In the genomic region with DNA sequence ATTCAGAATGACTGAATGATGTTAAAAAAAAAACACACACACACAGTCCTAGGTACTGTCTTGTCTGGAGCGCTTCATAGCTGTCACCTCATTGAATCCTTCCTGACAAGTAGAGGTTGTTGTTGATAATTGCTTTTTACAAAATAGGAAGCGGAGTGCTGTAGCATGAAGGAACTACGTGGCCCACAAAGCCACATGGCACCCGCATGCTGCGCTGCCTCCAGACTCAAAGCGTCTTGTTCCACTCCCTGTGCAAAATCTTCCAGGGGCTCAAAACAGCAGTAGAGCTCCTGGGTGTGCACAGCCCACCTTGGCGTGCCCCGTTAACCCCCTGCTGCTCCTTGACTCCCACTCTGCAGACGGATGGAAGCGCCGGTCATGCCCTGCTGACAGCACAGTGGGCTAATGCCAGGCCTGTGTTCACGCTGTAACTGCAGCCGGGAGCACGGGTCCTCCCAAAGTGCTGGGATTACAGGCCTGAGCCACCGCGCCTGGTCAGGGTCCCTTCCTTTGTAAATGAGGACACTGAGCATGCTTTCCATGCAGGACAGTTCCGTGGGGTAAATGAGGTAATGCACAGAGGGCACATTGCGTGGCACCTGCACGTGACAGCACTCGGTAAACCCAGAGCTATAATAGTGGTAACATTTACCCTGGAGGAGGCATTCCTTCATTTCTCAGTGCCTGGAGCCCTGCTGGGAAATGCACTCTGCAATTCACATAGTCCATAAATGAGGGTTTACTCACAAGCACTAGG, we compare ENCODE assay signal across 15 cellular contexts.
DNase-seq lines count a peak whose midpoint lies in the region; ATAC-seq, FAIRE-seq and TF ChIP-seq lines count a peak whose summit lies in the region.
"Had no signal": no experiment of that assay in that cellular context is flagged by ENCODE, and none has a peak within 500 bp of the region (broad histone marks: within the 10 kb centered on the region; RNA-seq: fewer than 3 reads in every experiment).

No MANE protein-coding gene starts in this region.

- CTCF ChIA-PET in HepG2 (lab: Yijun Ruan, JAX; ENCODE audit: low intra/inter-chr PET ratio, low total read pairs), result no interaction called here
- CTCF ChIA-PET in RWPE1 (lab: Yijun Ruan, JAX), result interaction anchor here (0.6 to 0.7 kb wide), 2 partner anchors 48 to 62 kb away, joined by 3 to 4 read pairs; no protein-coding TSS in a partner anchor

- H3K9me3 ChIP-seq in right lobe of liver (no peaks in the 10 kb centered on the region), HepG2 (ENCODE audit: low read length) (no peaks in the 10 kb centered on the region)
- H3K9me3 ChIP-seq: BLaER1, heart left ventricle, tibial nerve had no signal

- H3K36me3 ChIP-seq in right lobe of liver (no peaks in the 10 kb centered on the region), HepG2 (replicated peaks in 1 of 2; ENCODE audit: control insufficient read depth in 1 of 2, insufficient read depth in 2 of 2, low read length in 2 of 2) (no peaks in the 10 kb centered on the region)
- H3K36me3 ChIP-seq: heart left ventricle, tibial nerve had no signal

- no peak overlapping the region for H2AFZ ChIP-seq in HepG2 (ENCODE audit: low read length)

- 84% methylated on average over 6 of the region's 20 CpGs for WGBS in right lobe of liver (ENCODE audit: insufficient coverage, low coverage, low lambda C conversion rate, missing lambda C conversion rate)
- 79% methylated on average over 15 of the region's 20 CpGs for WGBS in HepG2 (ENCODE audit: low lambda C conversion rate)

- H3K4me1 ChIP-seq in right lobe of liver (peaks cover 0 to 7% (median 0%) of the 10 kb centered on the region in 4 donors), HepG2 (ENCODE audit: insufficient read depth, low read length) (no peaks in the 10 kb centered on the region)
- H3K4me1 ChIP-seq: heart left ventricle, tibial nerve had no signal

- DNase-seq in right lobe of liver (peak in 2 of 3 donors; percentile 6 to 46), HepG2 (ENCODE audit: low spot score) (no peak), RWPE1 (ENCODE audit: low spot score) (no peak), left kidney (ENCODE audit: low read depth, low spot score) (peak; percentile 43), urothelium cell line (ENCODE audit: low spot score) (no peak), 8988T (no peak)
- DNase-seq: activated CD4-positive, alpha-beta T cell treated with anti-CD3 and anti-CD28 coated beads, Interleukin-2, amount 10 ng/mL, durations not matched to agents 7 days and 5 days; DMS 273 treated with DMSO at 0.1 percent for 48 hours; HCEC 1CT; NCI-H1694 had no signal

- POLR2A ChIA-PET in HepG2 (lab: Yijun Ruan, JAX), result no interaction called here
- POLR2A ChIA-PET in RWPE1 (lab: Yijun Ruan, JAX; ENCODE audit: low non-redundant PET), result no interaction called here

- no peaks in the 10 kb centered on the region for H3K79me2 ChIP-seq in HepG2 (ENCODE audit: insufficient read depth, low read length)

- H3K4me3 ChIP-seq in right lobe of liver, result no peak overlapping the region
- no peak overlapping the region for H3K4me3 ChIP-seq in HepG2 (replicated peaks in 1 of 3; ENCODE audit: insufficient read depth in 1 of 3, low read depth in 2 of 3, low read length in 3 of 3)
- H3K4me3 ChIP-seq: BLaER1, heart left ventricle, skin epidermis, tibial nerve had no signal

- H3K9ac ChIP-seq in HepG2 (ENCODE audit: insufficient read depth, low read depth, low read length), result no peak overlapping the region
- H3K9ac ChIP-seq: BLaER1 had no signal

- no TSS peak for BruUV-seq in HepG2 (replicated peaks; lab: Mats Ljungman, UMichigan)

- TF ChIP-seq CTCF in right lobe of liver (IDR thresholded peaks at IDR 0.05) (no peak), HepG2 (CRISPR knock-in tag; IDR thresholded peaks at IDR 0.05) (no peak), RWPE1 (conservative IDR thresholded peaks at IDR 0.05; ENCODE audit: low read depth) (no peak)

- no peaks in the 10 kb centered on the region for H4K20me1 ChIP-seq in HepG2 (ENCODE audit: insufficient read depth, low read length)
- H4K20me1 ChIP-seq: BLaER1 had no signal

- intact Hi-C loops in right lobe of liver (cut with DNase I) (no loop called here), HepG2 (cut with micrococcal nuclease; ENCODE audit: unreplicated experiment) (no loop called here)

- H3K27ac ChIP-seq in right lobe of liver (no peak overlapping the region), HepG2 (ENCODE audit: extremely low read length, insufficient read depth, low read length) (no peak overlapping the region), RWPE1 (peak overlapping the region; percentile 81)
- H3K27ac ChIP-seq: BLaER1, heart left ventricle, skin epidermis, tibial nerve had no signal

- TF ChIP-seq EP300 in HepG2 (IDR thresholded peaks at IDR 0.05; ENCODE audit: low read depth in 2 of 2, low read length in 2 of 2) (no peak), HepG2 (CRISPR knock-in tag; IDR thresholded peaks at IDR 0.05; ENCODE audit: borderline replicate concordance) (no peak)

- H3K27me3 ChIP-seq in right lobe of liver, result no peaks in the 10 kb centered on the region
- H3K27me3 ChIP-seq in HepG2 (ENCODE audit: control insufficient read depth in 1 of 2, insufficient read depth in 2 of 2, low read length in 2 of 2), result peaks cover 9 to 42% of the 10 kb centered on the region in 2 experiments
- H3K27me3 ChIP-seq: BLaER1, tibial nerve had no signal

- TF ChIP-seq RAD21 in HepG2 (CRISPR knock-in tag; IDR thresholded peaks at IDR 0.05), result no peak

- H3K4me2 ChIP-seq in HepG2 (ENCODE audit: low read depth, low read length), result no peak overlapping the region
- H3K4me2 ChIP-seq: BLaER1 had no signal

- no peak for TF ChIP-seq POLR2A in right lobe of liver (IDR thresholded peaks at IDR 0.05)
- no peak for TF ChIP-seq POLR2A in HepG2 (IDR thresholded peaks at IDR 0.05; ENCODE audit: insufficient read depth in 1 of 2, low read depth in 2 of 2, low read length in 2 of 2)

- in situ Hi-C loops in HepG2 (cut with HindIII; ENCODE audit: extremely low pct_ligation_motif_present, low pct_unique_long_range_greater_than_20kb), result no loop called here

- FAIRE-seq in HepG2 (lab: Jason Lieb, UNC) (no peak), urothelium cell line (lab: Jason Lieb, UNC) (peak; percentile 99)

- ATAC-seq in right lobe of liver (no peak), HepG2 (no peak), GM18868 (IDR thresholded peaks at IDR 0.05; ENCODE audit: unreplicated experiment) (no peak)
- ATAC-seq: heart left ventricle had no signal

TF ChIP-seq in HepG2, 621 proteins besides CTCF, POLR2A, EP300 and RAD21 (continues in another document):
- TF ChIP-seq, protein P1, sequence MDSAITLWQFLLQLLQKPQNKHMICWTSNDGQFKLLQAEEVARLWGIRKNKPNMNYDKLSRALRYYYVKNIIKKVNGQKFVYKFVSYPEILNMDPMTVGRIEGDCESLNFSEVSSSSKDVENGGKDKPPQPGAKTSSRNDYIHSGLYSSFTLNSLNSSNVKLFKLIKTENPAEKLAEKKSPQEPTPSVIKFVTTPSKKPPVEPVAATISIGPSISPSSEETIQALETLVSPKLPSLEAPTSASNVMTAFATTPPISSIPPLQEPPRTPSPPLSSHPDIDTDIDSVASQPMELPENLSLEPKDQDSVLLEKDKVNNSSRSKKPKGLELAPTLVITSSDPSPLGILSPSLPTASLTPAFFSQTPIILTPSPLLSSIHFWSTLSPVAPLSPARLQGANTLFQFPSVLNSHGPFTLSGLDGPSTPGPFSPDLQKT (CRISPR knock-in tag; IDR thresholded peaks at IDR 0.05; ENCODE audit: borderline replicate concordance), result no peak
- TF ChIP-seq, protein P2, sequence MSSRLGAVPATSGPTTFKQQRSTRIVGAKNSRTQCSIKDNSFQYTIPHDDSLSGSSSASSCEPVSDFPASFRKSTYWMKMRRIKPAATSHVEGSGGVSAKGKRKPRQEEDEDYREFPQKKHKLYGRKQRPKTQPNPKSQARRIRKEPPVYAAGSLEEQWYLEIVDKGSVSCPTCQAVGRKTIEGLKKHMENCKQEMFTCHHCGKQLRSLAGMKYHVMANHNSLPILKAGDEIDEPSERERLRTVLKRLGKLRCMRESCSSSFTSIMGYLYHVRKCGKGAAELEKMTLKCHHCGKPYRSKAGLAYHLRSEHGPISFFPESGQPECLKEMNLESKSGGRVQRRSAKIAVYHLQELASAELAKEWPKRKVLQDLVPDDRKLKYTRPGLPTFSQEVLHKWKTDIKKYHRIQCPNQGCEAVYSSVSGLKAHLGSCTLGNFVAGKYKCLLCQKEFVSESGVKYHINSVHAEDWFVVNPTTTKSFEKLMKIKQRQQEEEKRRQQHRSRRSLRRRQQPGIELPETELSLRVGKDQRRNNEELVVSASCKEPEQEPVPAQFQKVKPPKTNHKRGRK (CRISPR knock-in tag; IDR thresholded peaks at IDR 0.05), result no peak
- TF ChIP-seq ZFP36L1 (CRISPR knock-in tag; IDR thresholded peaks at IDR 0.05) (no peak), ZNF468 (CRISPR knock-in tag; IDR thresholded peaks at IDR 0.05) (no peak), BORCS8-MEF2B (CRISPR knock-in tag; IDR thresholded peaks at IDR 0.05) (no peak), ZSCAN12 (CRISPR knock-in tag; IDR thresholded peaks at IDR 0.05) (no peak), SIN3A (IDR thresholded peaks at IDR 0.05; ENCODE audit: borderline replicate concordance, low read depth, low read length) (no peak), SMAD3 (CRISPR knock-in tag; IDR thresholded peaks at IDR 0.05) (no peak)
- TF ChIP-seq, protein P3, sequence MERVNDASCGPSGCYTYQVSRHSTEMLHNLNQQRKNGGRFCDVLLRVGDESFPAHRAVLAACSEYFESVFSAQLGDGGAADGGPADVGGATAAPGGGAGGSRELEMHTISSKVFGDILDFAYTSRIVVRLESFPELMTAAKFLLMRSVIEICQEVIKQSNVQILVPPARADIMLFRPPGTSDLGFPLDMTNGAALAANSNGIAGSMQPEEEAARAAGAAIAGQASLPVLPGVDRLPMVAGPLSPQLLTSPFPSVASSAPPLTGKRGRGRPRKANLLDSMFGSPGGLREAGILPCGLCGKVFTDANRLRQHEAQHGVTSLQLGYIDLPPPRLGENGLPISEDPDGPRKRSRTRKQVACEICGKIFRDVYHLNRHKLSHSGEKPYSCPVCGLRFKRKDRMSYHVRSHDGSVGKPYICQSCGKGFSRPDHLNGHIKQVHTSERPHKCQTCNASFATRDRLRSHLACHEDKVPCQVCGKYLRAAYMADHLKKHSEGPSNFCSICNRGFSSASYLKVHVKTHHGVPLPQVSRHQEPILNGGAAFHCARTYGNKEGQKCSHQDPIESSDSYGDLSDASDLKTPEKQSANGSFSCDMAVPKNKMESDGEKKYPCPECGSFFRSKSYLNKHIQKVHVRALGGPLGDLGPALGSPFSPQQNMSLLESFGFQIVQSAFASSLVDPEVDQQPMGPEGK (CRISPR knock-in tag; IDR thresholded peaks at IDR 0.05), result no peak
- TF ChIP-seq, protein P4, sequence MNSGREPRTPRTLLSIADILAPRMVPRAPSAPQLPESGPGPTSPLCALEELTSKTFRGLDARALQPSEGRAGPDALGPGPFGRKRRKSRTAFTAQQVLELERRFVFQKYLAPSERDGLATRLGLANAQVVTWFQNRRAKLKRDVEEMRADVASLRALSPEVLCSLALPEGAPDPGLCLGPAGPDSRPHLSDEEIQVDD (CRISPR knock-in tag; IDR thresholded peaks at IDR 0.05; ENCODE audit: borderline replicate concordance), result no peak

Comparison
In these comparisons a context has a peak if more than half of its experiments do, and no peak if none do; other contexts are left out.
1. DNase-seq: peak in right lobe of liver (2 of 3) and left kidney (single experiment); none in HepG2 (single experiment), RWPE1 (single experiment), urothelium cell line (single experiment) and 8988T (single experiment).